ENCODE assay signal across 17 cellular contexts in the genomic region with DNA sequence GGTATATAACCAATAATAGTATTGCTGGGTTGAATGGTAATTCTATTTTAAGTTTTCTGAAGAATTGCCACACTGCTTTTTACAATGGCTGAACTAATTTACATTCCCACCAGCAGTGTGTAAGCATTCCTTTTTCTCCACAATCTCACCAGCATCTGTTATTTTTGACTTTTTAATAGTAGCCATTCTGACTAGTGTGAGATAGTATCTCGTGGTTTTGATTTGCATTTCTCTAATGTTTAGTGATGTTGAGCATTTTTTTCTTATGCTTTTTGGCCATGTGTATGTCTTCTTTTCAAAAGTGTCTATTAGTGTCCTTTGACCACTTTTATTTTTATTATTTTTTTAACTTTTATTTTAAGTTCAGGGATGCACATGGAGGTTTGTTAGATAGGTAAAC.
DNase-seq lines count a peak whose midpoint lies in the region; TF ChIP-seq lines count a peak whose summit lies in the region.
"Had no signal": no experiment of that assay in that cellular context is flagged by ENCODE, and none has a peak within 500 bp of the region (broad histone marks: within the 10 kb centered on the region; RNA-seq: fewer than 3 reads in every experiment).

No MANE protein-coding gene starts in this region.

- TF ChIP-seq POLR2A in erythroblast (IDR thresholded peaks at IDR 0.05; ENCODE audit: low read length) = no peak
- no peak for TF ChIP-seq POLR2A in suprapubic skin (IDR thresholded peaks at IDR 0.05)

- no peaks in the 10 kb centered on the region for H3K27me3 ChIP-seq in suprapubic skin
- H3K27me3 ChIP-seq: Peyer's patch had no signal

- WGBS in suprapubic skin = 72% methylated on average over 1 of the region's 1 CpG

- no peak for TF ChIP-seq CTCF in AG10803 (conservative IDR thresholded peaks at IDR 0.05; ENCODE audit: low read length)
- TF ChIP-seq CTCF in astrocyte of the cerebellum (IDR thresholded peaks at IDR 0.05; ENCODE audit: low read depth, low read length, missing control alignments) = no peak
- TF ChIP-seq CTCF in suprapubic skin (IDR thresholded peaks at IDR 0.05) = no peak

- DNase-seq in AG10803 (ENCODE audit: low read depth) = peak; percentile 77
- peak; percentile 49 for DNase-seq in HCEC 1CT
- peak; percentile 31 for DNase-seq in astrocyte of the cerebellum (ENCODE audit: low read depth)
- peak; percentile 71 for DNase-seq in fibroblast of peridontal ligament (ENCODE audit: extremely low read depth)
- no peak for DNase-seq in effector CD8-positive, alpha-beta T cell (lab: John Stamatoyannopoulos, UW)
- DNase-seq in MV-4-11 (lab: John Stamatoyannopoulos, UW) = no peak
- no peak for DNase-seq in erythroblast (lab: John Stamatoyannopoulos, UW)
- DNase-seq in suprapubic skin (ENCODE audit: low spot score in 2 of 2) = no peak
- DNase-seq: CD4-positive, alpha-beta memory T cell; DMS79 treated with DMSO at 0.1 percent for 48 hours; NCI-H1436 treated with DMSO at 0.1 percent for 48 hours; NCI-H2081 treated with DMSO at 0.1 percent for 48 hours; NCI-H524; Peyer's patch; SHP77 had no signal

- no peak for TF ChIP-seq EP300 in suprapubic skin (IDR thresholded peaks at IDR 0.05)

- no peak overlapping the region for H3K4me3 ChIP-seq in AG10803 (ENCODE audit: low read length)
- H3K4me3 ChIP-seq in astrocyte of the cerebellum (ENCODE audit: low read depth, low read length) = no peak overlapping the region
- no peak overlapping the region for H3K4me3 ChIP-seq in suprapubic skin
- H3K4me3 ChIP-seq: A549, HAP-1, Peyer's patch had no signal

- no peaks in the 10 kb centered on the region for H3K36me3 ChIP-seq in suprapubic skin
- H3K36me3 ChIP-seq: HAP-1, Peyer's patch had no signal

- in situ Hi-C loops in astrocyte of the cerebellum (cut with HindIII; ENCODE audit: low sequenced_read_pairs) = no loop called here

- H3K9me3 ChIP-seq in suprapubic skin = no peaks in the 10 kb centered on the region
- H3K9me3 ChIP-seq: HAP-1, Peyer's patch had no signal

- H3K4me1 ChIP-seq in suprapubic skin = no peaks in the 10 kb centered on the region
- H3K4me1 ChIP-seq: A549, HAP-1, Peyer's patch had no signal

- no peak overlapping the region for H3K27ac ChIP-seq in suprapubic skin
- H3K27ac ChIP-seq: A549, Peyer's patch had no signal

Comparison
In these comparisons a context has a peak if more than half of its experiments do, and no peak if none do; other contexts are left out.
1. DNase-seq: peak in AG10803 (single experiment), HCEC 1CT (single experiment), astrocyte of the cerebellum (single experiment) and fibroblast of peridontal ligament (single experiment); none in effector CD8-positive, alpha-beta T cell (single experiment), MV-4-11 (single experiment), erythroblast (0 of 2) and suprapubic skin (0 of 2).